Comparison of ENCODE assay signal across 9 cellular contexts in the genomic region with DNA sequence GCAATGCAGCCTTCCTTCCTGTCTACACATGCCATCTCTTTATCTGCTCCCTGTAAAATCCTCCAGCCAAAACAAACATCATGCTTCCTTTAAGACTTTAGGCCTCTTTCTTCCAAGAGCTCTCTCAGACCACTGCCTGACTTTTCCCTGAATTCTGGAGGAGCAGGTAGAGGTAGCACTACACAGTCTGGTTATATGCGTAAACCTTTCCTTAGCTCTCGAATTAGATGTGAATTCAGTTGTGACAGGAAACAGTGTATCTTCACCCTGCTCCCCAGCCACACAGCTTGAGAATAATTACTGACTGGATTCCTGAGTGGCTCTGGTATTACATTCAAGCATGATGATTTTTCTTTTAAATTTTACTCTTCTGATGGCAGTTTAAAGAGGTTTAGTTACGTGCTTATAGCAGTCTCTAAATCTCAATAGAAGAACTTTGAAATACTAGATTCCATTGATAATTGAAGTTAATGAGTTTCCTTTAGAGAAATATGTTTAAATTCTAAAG.
DNase-seq lines count a peak whose midpoint lies in the region; ATAC-seq and TF ChIP-seq lines count a peak whose summit lies in the region.
"Had no signal": no experiment of that assay in that cellular context is flagged by ENCODE, and none has a peak within 500 bp of the region (broad histone marks: within the 10 kb centered on the region; RNA-seq: fewer than 3 reads in every experiment).

No MANE protein-coding gene starts in this region.

- TF ChIP-seq POLR2A in breast epithelium (IDR thresholded peaks at IDR 0.05) (no peak), transverse colon (IDR thresholded peaks at IDR 0.05) (no peak)

- intact Hi-C loops in activated CD4-positive, alpha-beta T cell treated with anti-CD3 and anti-CD28 coated beads, Interleukin-2, amount 10 ng/mL, durations not matched to agents 24 days and 14 days (cut with micrococcal nuclease): loop anchor here (2.0 to 5.0 kb wide), 2 partner anchors 31 to 101 kb away; a partner anchor contains a TSS
- intact Hi-C loops in breast epithelium (cut with DNase I; ENCODE audit: low total_unique reads): no loop called here
- intact Hi-C loops in transverse colon (cut with DNase I; ENCODE audit: low total_unique reads): no loop called here

- H3K36me3 Mint-ChIP-seq in activated CD4-positive, alpha-beta T cell treated with anti-CD3 and anti-CD28 coated beads, Interleukin-2, amount 10 ng/mL, durations not matched to agents 24 days and 14 days (ENCODE audit: low read depth): peaks cover 12% of the 10 kb centered on the region

- 68 to 76% methylated on average over 3 of the region's 3 CpGs for WGBS in transverse colon (ENCODE audit: low coverage in 1 of 2), 2 donors

- H3K27me3 ChIP-seq in breast epithelium (no peaks in the 10 kb centered on the region), transverse colon (no peaks in the 10 kb centered on the region)

- H3K27ac ChIP-seq in breast epithelium (peak overlapping the region; percentile 73 to 82), transverse colon (peak overlapping the region; percentile 72 to 77 (median 76))

- H3K36me3 ChIP-seq in breast epithelium: no peaks in the 10 kb centered on the region
- no peaks in the 10 kb centered on the region for H3K36me3 ChIP-seq in transverse colon

- no peak for DNase-seq in activated CD4-positive, alpha-beta T cell treated with anti-CD3 and anti-CD28 coated beads, Interleukin-2, amount 10 ng/mL, durations not matched to agents 24 days and 14 days
- DNase-seq in activated CD4-positive, alpha-beta T cell treated with anti-CD3 and anti-CD28 coated beads, Interleukin-2, amount 50 U/mL, for 48 hours: no peak
- DNase-seq in breast epithelium (ENCODE audit: low spot score in 2 of 2) (no peak), left lobe of liver (ENCODE audit: low spot score) (no peak), transverse colon (no peak), GM13977 (ENCODE audit: low spot score) (no peak), NCI-H1436 (lab: John Stamatoyannopoulos, UW) (no peak), NCI-H2107 treated with DMSO at 0.1 percent for 48 hours (lab: John Stamatoyannopoulos, UW; ENCODE audit: unreplicated experiment) (no peak)

- in situ Hi-C loops in transverse colon (cut with MboI; ENCODE audit: low pct_ligation_motif_present in 1 of 4, low pct_unique_long_range_greater_than_20kb in 1 of 4, low sequenced_read_pairs in 3 of 4) (no loop called here), GM13977 (cut with MboI; ENCODE audit: low pct_unique_long_range_greater_than_20kb, low sequenced_read_pairs, unreplicated experiment) (no loop called here)

- H3K4me3 ChIP-seq in breast epithelium: no peak overlapping the region
- H3K4me3 ChIP-seq in transverse colon: no peak overlapping the region

- H3K9me3 ChIP-seq in breast epithelium (no peaks in the 10 kb centered on the region), transverse colon (no peaks in the 10 kb centered on the region)

- no peaks in the 10 kb centered on the region for H3K27me3 Mint-ChIP-seq in activated CD4-positive, alpha-beta T cell treated with anti-CD3 and anti-CD28 coated beads, Interleukin-2, amount 10 ng/mL, durations not matched to agents 24 days and 14 days
- H3K27me3 Mint-ChIP-seq: activated naive CD4-positive, alpha-beta T cell treated with anti-CD3 and anti-CD28 coated beads, Interleukin-2, amount 50 U/mL, for 24 hours had no signal

- H3K9me3 Mint-ChIP-seq in activated CD4-positive, alpha-beta T cell treated with anti-CD3 and anti-CD28 coated beads, Interleukin-2, amount 10 ng/mL, durations not matched to agents 24 days and 14 days: no peaks in the 10 kb centered on the region
- H3K9me3 Mint-ChIP-seq: activated naive CD4-positive, alpha-beta T cell treated with anti-CD3 and anti-CD28 coated beads, Interleukin-2, amount 50 U/mL, for 24 hours had no signal

- peak; percentile 10 for ATAC-seq in left lobe of liver

- H3K4me1 Mint-ChIP-seq in activated CD4-positive, alpha-beta T cell treated with anti-CD3 and anti-CD28 coated beads, Interleukin-2, amount 10 ng/mL, durations not matched to agents 24 days and 14 days: peaks cover 52% of the 10 kb centered on the region

- peak overlapping the region; percentile 45 for H3K27ac Mint-ChIP-seq in activated CD4-positive, alpha-beta T cell treated with anti-CD3 and anti-CD28 coated beads, Interleukin-2, amount 10 ng/mL, durations not matched to agents 24 days and 14 days
- H3K27ac Mint-ChIP-seq: activated naive CD4-positive, alpha-beta T cell treated with anti-CD3 and anti-CD28 coated beads, Interleukin-2, amount 50 U/mL, for 24 hours had no signal

- TF ChIP-seq EP300 in transverse colon (IDR thresholded peaks at IDR 0.05; ENCODE audit: low read depth): no peak

- TF ChIP-seq CTCF in breast epithelium (IDR thresholded peaks at IDR 0.05) (no peak), transverse colon (IDR thresholded peaks at IDR 0.05) (no peak), GM13977 (IDR thresholded peaks at IDR 0.05; ENCODE audit: extremely low read depth, insufficient read depth, missing control alignments) (no peak)

- peak overlapping the region; percentile 1 for H3K4me3 Mint-ChIP-seq in activated CD4-positive, alpha-beta T cell treated with anti-CD3 and anti-CD28 coated beads, Interleukin-2, amount 10 ng/mL, durations not matched to agents 24 days and 14 days
- H3K4me3 Mint-ChIP-seq: activated naive CD4-positive, alpha-beta T cell treated with anti-CD3 and anti-CD28 coated beads, Interleukin-2, amount 50 U/mL, for 24 hours had no signal

- H3K4me1 ChIP-seq in breast epithelium (peaks cover 5 to 52% of the 10 kb centered on the region in 2 donors), transverse colon (peaks cover 61 to 94% (median 74%) of the 10 kb centered on the region in 4 donors)
